ENCODE assay signal across 11 cellular contexts in the genomic region with DNA sequence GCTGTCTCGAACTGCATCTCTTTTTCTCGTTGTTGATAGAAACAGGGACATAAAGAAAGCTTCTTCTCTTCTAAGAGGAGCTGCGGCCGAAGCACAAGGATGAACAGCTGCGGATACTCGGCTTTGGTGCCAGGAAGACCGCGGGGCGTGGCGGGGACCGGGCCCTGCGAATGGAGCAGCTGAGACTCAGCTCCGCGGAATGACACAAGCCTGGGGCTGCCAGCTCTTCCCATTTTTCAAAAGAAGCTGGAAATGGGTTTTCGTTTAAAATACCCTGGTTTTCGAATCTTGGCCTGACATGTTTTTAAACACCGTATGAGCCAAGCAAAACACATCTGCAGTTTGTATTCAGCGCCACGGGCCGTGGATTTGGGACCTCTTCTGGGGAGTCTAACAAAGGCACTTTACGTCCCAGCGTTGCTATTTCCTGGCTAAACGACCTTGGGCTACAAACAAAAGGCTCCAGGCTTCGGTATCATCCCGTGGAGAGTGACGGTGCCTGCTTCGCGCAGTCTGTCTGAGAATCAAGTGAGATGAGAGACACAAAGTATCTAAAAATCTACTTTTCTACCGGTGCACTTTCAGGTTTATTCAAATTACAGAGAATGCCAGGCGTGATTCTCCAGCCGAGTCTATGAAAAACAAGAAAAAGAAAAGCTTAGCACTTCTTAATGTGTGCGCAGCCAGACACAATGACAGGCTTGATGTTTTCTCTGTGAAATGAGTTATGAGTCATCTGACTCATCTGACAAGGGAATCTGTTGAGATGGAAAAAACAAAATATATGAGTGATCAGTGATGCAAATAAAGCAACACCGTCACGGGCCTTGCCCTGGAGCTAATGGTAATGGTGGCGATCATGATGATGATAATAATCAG.
DNase-seq lines count a peak whose midpoint lies in the region; ATAC-seq and TF ChIP-seq lines count a peak whose summit lies in the region.
"Had no signal": no experiment of that assay in that cellular context is flagged by ENCODE, and none has a peak within 500 bp of the region (broad histone marks: within the 10 kb centered on the region; RNA-seq: fewer than 3 reads in every experiment).

No MANE protein-coding gene starts in this region.

- H2AFZ ChIP-seq in neuronal stem cell (ENCODE audit: low read length) (peak overlapping the region; percentile 15), OCI-LY7 (ENCODE audit: low read length) (no peak overlapping the region)

- H3K27ac Mint-ChIP-seq in endodermal cell, result no peak overlapping the region
- H3K27ac Mint-ChIP-seq in stimulated activated memory B cell treated with anti-CD40 and anti-IgM and Interleukin-4, amounts not matched to agents 10 μg/mL and 1 μg/mL and 100 μg/mL, for 72 hours, result no peak overlapping the region
- H3K27ac Mint-ChIP-seq: CD4-positive, CD25-positive, alpha-beta regulatory T cell; naive thymus-derived CD4-positive, alpha-beta T cell had no signal

- H3K36me3 Mint-ChIP-seq in endodermal cell (ENCODE audit: low read depth), result no peaks in the 10 kb centered on the region
- H3K36me3 Mint-ChIP-seq in stimulated activated memory B cell treated with anti-CD40 and anti-IgM and Interleukin-4, amounts not matched to agents 10 μg/mL and 1 μg/mL and 100 μg/mL, for 72 hours, result no peaks in the 10 kb centered on the region
- H3K36me3 Mint-ChIP-seq: CD4-positive, CD25-positive, alpha-beta regulatory T cell; naive thymus-derived CD4-positive, alpha-beta T cell had no signal

- no peak overlapping the region for H2AK5ac ChIP-seq in neuronal stem cell (ENCODE audit: low read depth, low read length)

- H3K4me2 ChIP-seq in neuronal stem cell (ENCODE audit: insufficient read depth, low read length, poor library complexity, severe bottlenecking), result no peak overlapping the region
- H3K4me2 ChIP-seq in OCI-LY7 (ENCODE audit: low read length), result no peak overlapping the region

- CTCF ChIA-PET in OCI-LY7 (lab: Charles Lee; ENCODE audit: unreplicated experiment), result no interaction called here

- peaks cover 52% of the 10 kb centered on the region for H3K27me3 Mint-ChIP-seq in endodermal cell (ENCODE audit: insufficient read depth)
- no peaks in the 10 kb centered on the region for H3K27me3 Mint-ChIP-seq in stimulated activated memory B cell treated with anti-CD40 and anti-IgM and Interleukin-4, amounts not matched to agents 10 μg/mL and 1 μg/mL and 100 μg/mL, for 72 hours
- H3K27me3 Mint-ChIP-seq: CD4-positive, CD25-positive, alpha-beta regulatory T cell had no signal

- no peaks in the 10 kb centered on the region for H3K9me3 ChIP-seq in endodermal cell (ENCODE audit: control insufficient read depth, low read length)
- peaks cover 0 to 1% of the 10 kb centered on the region in 2 donors for H3K9me3 ChIP-seq in neuronal stem cell (replicated peaks in 1 of 2; ENCODE audit: control insufficient read depth in 2 of 2, insufficient read depth in 1 of 2, low read depth in 1 of 2, low read length in 2 of 2)
- H3K9me3 ChIP-seq in OCI-LY7 (ENCODE audit: low read length), result no peaks in the 10 kb centered on the region
- H3K9me3 ChIP-seq in upper lobe of right lung, result no peaks in the 10 kb centered on the region

- H3K79me1 ChIP-seq in neuronal stem cell (ENCODE audit: low read depth, low read length), result no peaks in the 10 kb centered on the region

- H2BK5ac ChIP-seq in neuronal stem cell (ENCODE audit: low read length), result no peak overlapping the region

- H3K9ac ChIP-seq in endodermal cell (ENCODE audit: extremely low read depth, low read length, poor library complexity, severe bottlenecking) (no peak overlapping the region), neuronal stem cell (ENCODE audit: low read depth, low read length, poor library complexity) (no peak overlapping the region)

- H3K4me3 Mint-ChIP-seq in endodermal cell, result no peak overlapping the region
- no peak overlapping the region for H3K4me3 Mint-ChIP-seq in stimulated activated memory B cell treated with anti-CD40 and anti-IgM and Interleukin-4, amounts not matched to agents 10 μg/mL and 1 μg/mL and 100 μg/mL, for 72 hours
- H3K4me3 Mint-ChIP-seq: CD4-positive, CD25-positive, alpha-beta regulatory T cell; naive thymus-derived CD4-positive, alpha-beta T cell had no signal

- no peak overlapping the region for H2BK15ac ChIP-seq in neuronal stem cell (ENCODE audit: low read length)

- H3K4me1 ChIP-seq in endodermal cell (ENCODE audit: control insufficient read depth, insufficient read depth, low read length), result no peaks in the 10 kb centered on the region
- H3K4me1 ChIP-seq in neuronal stem cell (ENCODE audit: control insufficient read depth in 2 of 2, insufficient read depth in 1 of 2, low read depth in 1 of 2, low read length in 2 of 2), result peaks cover 0 to 6% of the 10 kb centered on the region in 2 donors
- H3K4me1 ChIP-seq in OCI-LY7 (ENCODE audit: insufficient read depth, low read length, poor library complexity, severe bottlenecking), result no peaks in the 10 kb centered on the region
- no peaks in the 10 kb centered on the region for H3K4me1 ChIP-seq in upper lobe of right lung

- H3K9me2 ChIP-seq in OCI-LY7 (ENCODE audit: insufficient read depth, low read length), result no peaks in the 10 kb centered on the region

- H4K20me1 ChIP-seq in OCI-LY7 (ENCODE audit: insufficient read depth, low read length), result no peaks in the 10 kb centered on the region

- no peak overlapping the region for H3K23ac ChIP-seq in neuronal stem cell (ENCODE audit: low read depth, low read length, poor library complexity)

- intact Hi-C loops in OCI-LY7 (cut with micrococcal nuclease; ENCODE audit: unreplicated experiment), result no loop called here
- intact Hi-C loops in upper lobe of right lung (cut with DNase I), result no loop called here

- H3K79me2 ChIP-seq in OCI-LY7 (ENCODE audit: insufficient read depth, low read depth, low read length), result no peaks in the 10 kb centered on the region

- 74% methylated on average over 19 to 32 of the region's 35 CpGs for WGBS in endodermal cell (ENCODE audit: insufficient coverage in 1 of 2, insufficient read length in 1 of 2), 2 experiments
- no CpG with 5 or more reads among the region's 35 CpGs for WGBS in neuronal stem cell (ENCODE audit: extremely low coverage in 2 of 2, insufficient read length in 2 of 2, insufficient replicate concordance in 1 of 2), 2 donors

- H3K14ac ChIP-seq in neuronal stem cell (ENCODE audit: low read length), result no peak overlapping the region

- H3K27me3 ChIP-seq in endodermal cell (ENCODE audit: control insufficient read depth, insufficient read depth, low read length, poor library complexity, severe bottlenecking) (peaks cover 40% of the 10 kb centered on the region), neuronal stem cell (ENCODE audit: control insufficient read depth in 3 of 3, insufficient read depth in 3 of 3, low read depth in 1 of 3, low read length in 3 of 3) (peaks cover 0 to 5% (median 2%) of the 10 kb centered on the region in 3 experiments), upper lobe of right lung (peaks cover 38% of the 10 kb centered on the region)

- no peak overlapping the region for H3K27ac ChIP-seq in endodermal cell (ENCODE audit: low read depth, low read length)
- no peak overlapping the region for H3K27ac ChIP-seq in neuronal stem cell (replicated peaks; ENCODE audit: low read length)
- H3K27ac ChIP-seq in OCI-LY7 (ENCODE audit: low read depth, low read length, poor library complexity, severe bottlenecking), result no peak overlapping the region
- no peak overlapping the region for H3K27ac ChIP-seq in upper lobe of right lung

- in situ Hi-C loops in GM13977 (cut with MboI; ENCODE audit: low pct_unique_long_range_greater_than_20kb, low sequenced_read_pairs, unreplicated experiment), result no loop called here

- no peak overlapping the region for H3K4ac ChIP-seq in neuronal stem cell (ENCODE audit: low read length)

- no TSS peak for BruUV-seq in OCI-LY7 (replicated peaks; lab: Mats Ljungman, UMichigan)

- no peak overlapping the region for H4K8ac ChIP-seq in neuronal stem cell (ENCODE audit: low read depth, low read length)

- H3K9me3 Mint-ChIP-seq in endodermal cell, result no peaks in the 10 kb centered on the region
- H3K9me3 Mint-ChIP-seq in stimulated activated memory B cell treated with anti-CD40 and anti-IgM and Interleukin-4, amounts not matched to agents 10 μg/mL and 1 μg/mL and 100 μg/mL, for 72 hours, result no peaks in the 10 kb centered on the region
- H3K9me3 Mint-ChIP-seq: CD4-positive, CD25-positive, alpha-beta regulatory T cell; naive thymus-derived CD4-positive, alpha-beta T cell had no signal

- no peak overlapping the region for H2BK12ac ChIP-seq in neuronal stem cell (ENCODE audit: low read length)

- no peak for ATAC-seq in stimulated activated memory B cell treated with anti-CD40 and anti-IgM and Interleukin-4, amounts not matched to agents 10 μg/mL and 1 μg/mL and 100 μg/mL, for 72 hours
- ATAC-seq in upper lobe of right lung, result no peak
- ATAC-seq: naive thymus-derived CD4-positive, alpha-beta T cell had no signal

- no peak overlapping the region for H4K91ac ChIP-seq in neuronal stem cell (ENCODE audit: low read depth, low read length, poor library complexity)

- TF ChIP-seq CTCF in endodermal cell (conservative IDR thresholded peaks at IDR 0.05), result no peak
- no peak for TF ChIP-seq CTCF in OCI-LY7 (conservative IDR thresholded peaks at IDR 0.05; ENCODE audit: low read length)
- TF ChIP-seq CTCF in GM13977 (IDR thresholded peaks at IDR 0.05; ENCODE audit: extremely low read depth, insufficient read depth, missing control alignments), result no peak
- no peak for TF ChIP-seq CTCF in upper lobe of right lung (IDR thresholded peaks at IDR 0.05)

- peak; percentile 14 for DNase-seq in DMS79 treated with DMSO at 0.1 percent for 48 hours (lab: John Stamatoyannopoulos, UW)
- peak; percentile 59 for DNase-seq in NCI-H510A treated with DMSO at 0.1 percent for 48 hours (lab: John Stamatoyannopoulos, UW)
- DNase-seq in endodermal cell, result peak; percentile 69
- DNase-seq in neuronal stem cell (ENCODE audit: low spot score), result no peak
- DNase-seq in OCI-LY7 (ENCODE audit: low spot score), result no peak
- no peak for DNase-seq in GM13977 (ENCODE audit: low spot score)
- DNase-seq in upper lobe of right lung, result no peak
- DNase-seq: CD4-positive, CD25-positive, alpha-beta regulatory T cell; naive thymus-derived CD4-positive, alpha-beta T cell; NCI-H1930 had no signal

- H3K36me3 ChIP-seq in endodermal cell (ENCODE audit: control insufficient read depth, insufficient read depth, low read length), result no peaks in the 10 kb centered on the region
- H3K36me3 ChIP-seq in neuronal stem cell (replicated peaks in 1 of 2; ENCODE audit: control insufficient read depth in 2 of 2, insufficient read depth in 2 of 2, low read length in 2 of 2), result no peaks in the 10 kb centered on the region
- no peaks in the 10 kb centered on the region for H3K36me3 ChIP-seq in OCI-LY7 (ENCODE audit: insufficient read depth, low read length)
- H3K36me3 ChIP-seq in upper lobe of right lung, result no peaks in the 10 kb centered on the region

- H3K18ac ChIP-seq in neuronal stem cell (ENCODE audit: low read length), result no peak overlapping the region

- POLR2A ChIA-PET in OCI-LY7 (lab: Charles Lee), result no interaction called here

- no peak overlapping the region for H2BK120ac ChIP-seq in neuronal stem cell (ENCODE audit: low read depth, low read length)

- H3K4me1 Mint-ChIP-seq in endodermal cell, result peaks cover 7% of the 10 kb centered on the region
- H3K4me1 Mint-ChIP-seq in stimulated activated memory B cell treated with anti-CD40 and anti-IgM and Interleukin-4, amounts not matched to agents 10 μg/mL and 1 μg/mL and 100 μg/mL, for 72 hours, result no peaks in the 10 kb centered on the region
- H3K4me1 Mint-ChIP-seq: CD4-positive, CD25-positive, alpha-beta regulatory T cell; naive thymus-derived CD4-positive, alpha-beta T cell had no signal

- H3K4me3 ChIP-seq in endodermal cell (ENCODE audit: low read length) (no peak overlapping the region), neuronal stem cell (ENCODE audit: low read length in 2 of 2) (no peak overlapping the region), OCI-LY7 (ENCODE audit: low read depth, low read length, poor library complexity, severe bottlenecking) (no peak overlapping the region), upper lobe of right lung (no peak overlapping the region)

Comparison
In these comparisons a context has a peak if more than half of its experiments do, and no peak if none do; other contexts are left out.
1. DNase-seq: peak in DMS79 treated with DMSO at 0.1 percent for 48 hours (single experiment), NCI-H510A treated with DMSO at 0.1 percent for 48 hours (single experiment) and endodermal cell (single experiment); none in neuronal stem cell (single experiment), OCI-LY7 (single experiment), GM13977 (single experiment) and upper lobe of right lung (single experiment).